8 cellular contexts compared by ENCODE assay signal in genomic region chr12:44930972-44931600, GRCh38. TPM values are rescaled to one million over a fixed set of nuclear protein-coding genes. Genes with fewer than 3 reads are reported as not detected.
DNase-seq lines count a peak whose midpoint lies in the region; ATAC-seq and TF ChIP-seq lines count a peak whose summit lies in the region.

No MANE protein-coding gene starts in this region.

- H3K4me2 ChIP-seq in hepatocyte, result no peak overlapping the region

- no peaks in the 10 kb centered on the region for H3K27me3 ChIP-seq in hepatocyte

- no peak overlapping the region for H3K4me3 ChIP-seq in hepatocyte

- no peaks in the 10 kb centered on the region for H3K36me3 ChIP-seq in hepatocyte (replicated peaks; ENCODE audit: insufficient read depth, low read depth)

- no peaks in the 10 kb centered on the region for H3K9me3 ChIP-seq in hepatocyte (ENCODE audit: low read depth)

- no peak overlapping the region for H2AFZ ChIP-seq in hepatocyte

- H3K79me2 ChIP-seq in hepatocyte, result no peaks in the 10 kb centered on the region

- H3K9me2 ChIP-seq in hepatocyte (replicated peaks; ENCODE audit: insufficient read depth), result no peaks in the 10 kb centered on the region

- ATAC-seq in HG02885 (IDR thresholded peaks at IDR 0.05; ENCODE audit: poor library complexity, unreplicated experiment) (peak; percentile 64), GM21360 (IDR thresholded peaks at IDR 0.05; ENCODE audit: unreplicated experiment) (no peak), GM18498 (IDR thresholded peaks at IDR 0.05; ENCODE audit: unreplicated experiment) (no peak)

- 44% methylated on average over 4 of the region's 4 CpGs for WGBS in hepatocyte (ENCODE audit: low lambda C conversion rate, missing lambda C conversion rate)

- H3K27ac ChIP-seq in hepatocyte, result no peak overlapping the region

- no peaks in the 10 kb centered on the region for H4K20me1 ChIP-seq in hepatocyte (ENCODE audit: insufficient read depth, poor library complexity, severe bottlenecking)

- no peaks in the 10 kb centered on the region for H3K4me1 ChIP-seq in hepatocyte (ENCODE audit: insufficient read depth)

- DNase-seq in EL (peak; percentile 43), NCI-H226 (peak; percentile 59), amniotic stem cell (lab: John Stamatoyannopoulos, UW) (peak; percentile 78), hepatocyte (ENCODE audit: low spot score) (peak; percentile 88), stromal cell of bone marrow (ENCODE audit: low read depth) (peak; percentile 41)

- TF ChIP-seq CTCF in hepatocyte (IDR thresholded peaks at IDR 0.05; ENCODE audit: poor library complexity), result peak; percentile 76

RNA-seq across cellular contexts. Expression of gene NELL2, which starts 55.0 kb away (rescaled TPM):
- 22.2 and 31.3 TPM in 2 replicates for total RNA-seq in hepatocyte
- 6.5 and 7.4 TPM in 2 replicates for polyA plus RNA-seq in hepatocyte
